8 cellular contexts compared by ENCODE assay signal in genomic region chr5:132747064-132747692, GRCh38. TPM values are rescaled to one million over a fixed set of nuclear protein-coding genes. Genes with fewer than 3 reads are reported as not detected.
DNase-seq lines count a peak whose midpoint lies in the region; ATAC-seq, FAIRE-seq and TF ChIP-seq lines count a peak whose summit lies in the region.

TSS of gene CCNI2 (plus strand) at chr5:132747426. CDS start at chr5:132747496, 70 bp downstream.

- no peaks in the 10 kb centered on the region for H3K9me3 ChIP-seq in A549
- no peaks in the 10 kb centered on the region for H3K9me3 ChIP-seq in Peyer's patch
- H3K9me3 ChIP-seq in PC-3 (ENCODE audit: low read length): no peaks in the 10 kb centered on the region

- H3K9me3 Mint-ChIP-seq in activated naive CD8-positive, alpha-beta T cell (ENCODE audit: low read depth): no peaks in the 10 kb centered on the region

- no peak for TF ChIP-seq RAD21 in A549 (conservative IDR thresholded peaks at IDR 0.05 in 1 of 2, IDR thresholded peaks at IDR 0.05 in 1 of 2)

- DNase-seq in A549 (ENCODE audit: low read depth in 1 of 2, low spot score in 1 of 2) (peak; percentile 12 to 65), Peyer's patch (peak; percentile 46 to 84 (median 84)), PC-3 (no peak), HCEC 1CT (no peak)
- DNase-seq in stimulated activated CD4-positive, alpha-beta T cell treated with anti-CD3 and anti-CD28 coated beads, Interleukin-1b, Interleukin-23, amount 100 ng/mL, for 1 hour (ENCODE audit: low read depth in 2 of 2): peak; percentile 28 to 37

- H3K36me3 ChIP-seq in Peyer's patch (no peaks in the 10 kb centered on the region), PC-3 (ENCODE audit: low read depth, low read length) (no peaks in the 10 kb centered on the region)

- H3K27ac ChIP-seq in A549 (peak within 1 kb of the TSS; percentile 72 to 87), Peyer's patch (peak within 1 kb of the TSS; percentile 32 to 80 (median 64)), PC-3 (ENCODE audit: low read length) (no peak within 1 kb of the TSS)

- H3K4me1 ChIP-seq in A549 (no peaks in the 10 kb centered on the region), Peyer's patch (peaks cover 0 to 12% (median 0%) of the 10 kb centered on the region in 4 donors), PC-3 (ENCODE audit: insufficient read depth, low read length) (no peaks in the 10 kb centered on the region)

- FAIRE-seq in A549 (lab: Jason Lieb, UNC): no peak

- H3K36me3 Mint-ChIP-seq in activated naive CD8-positive, alpha-beta T cell: peaks cover 3% of the 10 kb centered on the region

- WGBS in A549 (ENCODE audit: missing lambda C conversion rate): 67% methylated on average over 9 of the region's 61 CpGs

- H3K27me3 Mint-ChIP-seq in activated naive CD8-positive, alpha-beta T cell: no peaks in the 10 kb centered on the region

- TF ChIP-seq CTCF in A549 (IDR thresholded peaks at IDR 0.05): no peak; the same call in 2 of the 3 replicates
- peak in 3 of 6 experiments; percentile 1 to 48 (median 34) for TF ChIP-seq CTCF in Peyer's patch (IDR thresholded peaks at IDR 0.05)
- TF ChIP-seq CTCF in PC-3 (conservative IDR thresholded peaks at IDR 0.05; ENCODE audit: low read depth, low read length): no peak

- no TSS peak for BruUV-seq in PC-3 (replicated peaks; lab: Mats Ljungman, UMichigan)

- TF ChIP-seq POLR2A in A549 (IDR thresholded peaks at IDR 0.05; ENCODE audit: low read length): no peak; the same call in 1 of the 2 replicates
- TF ChIP-seq POLR2A in Peyer's patch (IDR thresholded peaks at IDR 0.05): peak in 1 of 2 donors; percentile 55

- no peaks in the 10 kb centered on the region for H3K9me2 ChIP-seq in PC-3 (replicated peaks; ENCODE audit: low read length)

- H3K79me2 ChIP-seq in PC-3 (ENCODE audit: low read length): no peaks in the 10 kb centered on the region

- intact Hi-C loops in PC-3 (cut with micrococcal nuclease): no loop called here

- H4K20me1 ChIP-seq in PC-3 (ENCODE audit: low read length): no peaks in the 10 kb centered on the region

- CTCF ChIA-PET in A549 (lab: Yijun Ruan, JAX): interaction anchor here (0.6 to 6.6 kb wide), 16 partner anchors 9 to 114 kb away, joined by 3 to 64 read pairs (median 6); no protein-coding TSS in a partner anchor
- CTCF ChIA-PET in PC-3 (lab: Charles Lee): no interaction called here

- H3K4me3 ChIP-seq in A549 (peak within 1 kb of the TSS; percentile 73), Peyer's patch (peak within 1 kb of the TSS; percentile 46 to 74 (median 58)), iPS-11a (ENCODE audit: low read depth, low read length) (peak within 1 kb of the TSS; percentile 25), PC-3 (ENCODE audit: low read length) (no peak within 1 kb of the TSS)

- H3K4me2 ChIP-seq in A549 (peak within 1 kb of the TSS; percentile 86), PC-3 (ENCODE audit: low read length) (no peak within 1 kb of the TSS)

- POLR2A ChIA-PET in A549 (lab: Yijun Ruan, JAX) (no interaction called here), PC-3 (lab: Charles Lee; ENCODE audit: unreplicated experiment) (no interaction called here)

- no peak within 1 kb of the TSS for H2AFZ ChIP-seq in PC-3 (ENCODE audit: low read length)

- H3K27me3 ChIP-seq in Peyer's patch: peaks cover 0 to 3% of the 10 kb centered on the region in 2 donors
- no peaks in the 10 kb centered on the region for H3K27me3 ChIP-seq in PC-3 (ENCODE audit: low read length)

- H3F3A ChIP-seq in PC-3 (ENCODE audit: low read length, unreplicated experiment): no peaks in the 10 kb centered on the region

- H3K4me3 Mint-ChIP-seq in activated naive CD8-positive, alpha-beta T cell: peak within 1 kb of the TSS; percentile 86

- peak within 1 kb of the TSS; percentile 85 for H3K27ac Mint-ChIP-seq in activated naive CD8-positive, alpha-beta T cell

- ATAC-seq in A549 (peak; percentile 76 to 83), GM19351 (IDR thresholded peaks at IDR 0.05; ENCODE audit: unreplicated experiment) (peak; percentile 46), PC-3 (no peak)

- H3K4me1 Mint-ChIP-seq in activated naive CD8-positive, alpha-beta T cell (ENCODE audit: low read depth): peaks cover 23% of the 10 kb centered on the region

- H3K9ac ChIP-seq in PC-3 (ENCODE audit: low read length): no peak within 1 kb of the TSS

- TF ChIP-seq EP300 in A549 (IDR thresholded peaks at IDR 0.05): no peak

TF ChIP-seq in A549, 52 proteins besides CTCF, POLR2A, EP300 and RAD21:
- 0 out of 3 replicates have a peak, but pooled peaks have one; percentile 8 for TF ChIP-seq SMC3 (IDR thresholded peaks at IDR 0.05)
- TF ChIP-seq MYC (IDR thresholded peaks at IDR 0.05; ENCODE audit: borderline replicate concordance, low read length): no peak

RNA-seq across cellular contexts. Expression of gene CCNI2, which starts in this region (rescaled TPM):
- polyA plus RNA-seq in A549 (2011; rRNA removed) (0.17 and 0.33 TPM in 2 replicates), A549 (2017; fragmentation: RNase III; extraction: RNeasy Plus Mini Kit Qiagen cat#74134 plus additional on column Dnase treatment) (0.07 to 0.26 TPM (median 0.17 TPM) in 3 replicates)
- 0.16 and 0.28 TPM in 2 replicates for polyA plus RNA-seq in A549 (2012; cell fraction: cytosol; rRNA removed)
- polyA plus RNA-seq in A549 (2012; cell fraction: nucleus; rRNA removed): 0.44 and 0.73 TPM in 2 replicates
- 0.83 and 0.99 TPM in 2 replicates for polyA minus RNA-seq in A549 (2011; rRNA and poly(A)+ RNA removed)
- total RNA-seq in Peyer's patch (10 to 100 TPM in 2 of 4 donors, 1 to 10 TPM in 2; 7.1 to 30.8 (median 11.7) TPM), PC-3 (2014; rRNA removed) (not detected in 2 replicates)

Comparison
In these comparisons a context has a peak if more than half of its experiments do, and no peak if none do; other contexts are left out.
1. Peak in DNase-seq, ATAC-seq, H3K4me3 ChIP-seq, H3K27ac ChIP-seq and H3K4me2 ChIP-seq in A549; RNA of the gene not detected or under 1 TPM.
2. DNase-seq: peak in Peyer's patch (3 of 3) and stimulated activated CD4-positive, alpha-beta T cell treated with anti-CD3 and anti-CD28 coated beads, Interleukin-1b, Interleukin-23, amount 100 ng/mL, for 1 hour (2 of 2); none in PC-3 (single experiment) and HCEC 1CT (single experiment).